In genomic region chr9:131459056-131459455, GRCh38 we compare ENCODE assay signal across 25 cellular contexts. TPM values are rescaled to one million over a fixed set of nuclear protein-coding genes. Genes with fewer than 3 reads are reported as not detected.
DNase-seq lines count a peak whose midpoint lies in the region; ATAC-seq and TF ChIP-seq lines count a peak whose summit lies in the region.
"Had no signal": no experiment of that assay in that cellular context is flagged by ENCODE, and none has a peak within 500 bp of the region (broad histone marks: within the 10 kb centered on the region; RNA-seq: fewer than 3 reads in every experiment).

No MANE protein-coding gene starts in this region.

- no peak overlapping the region for H3K27ac ChIP-seq in mesenchymal stem cell (ENCODE audit: low read length, poor library complexity, severe bottlenecking)
- H3K27ac ChIP-seq: dorsolateral prefrontal cortex, heart left ventricle, pancreas, transverse colon, WERI-Rb-1 had no signal

- peaks cover 39% of the 10 kb centered on the region for H3K36me3 Mint-ChIP-seq in natural killer cell treated with Interleukin-12 subunit alpha and Interleukin-12 subunit beta and Interleukin-15 and Interleukin-18, amount 100 ng/mL, for 72 hours
- peaks cover 10% of the 10 kb centered on the region for H3K36me3 Mint-ChIP-seq in natural killer cell
- H3K36me3 Mint-ChIP-seq in activated T-helper 2 cell treated with anti-CD3 and anti-CD28 coated beads, Interferon-gamma antibody, Interleukin-2, Interleukin-4, amounts not matched to agents 10 μg/mL and 5 μg/mL and 100 μg/mL, durations not matched to agents 14 hours and 24 hours and 36 hours (ENCODE audit: low read depth), result peaks cover 81% of the 10 kb centered on the region
- H3K36me3 Mint-ChIP-seq in activated naive CD8-positive, alpha-beta T cell treated with anti-CD3 and anti-CD28 coated beads, Interleukin-2, amount 50 U/mL, for 24 hours (ENCODE audit: low read depth), result peaks cover 58% of the 10 kb centered on the region

- intact Hi-C loops in natural killer cell (cut with micrococcal nuclease), result no loop called here
- intact Hi-C loops in activated T-helper 2 cell treated with anti-CD3 and anti-CD28 coated beads, Interferon-gamma antibody, Interleukin-2, Interleukin-4, amounts not matched to agents 10 μg/mL and 5 μg/mL and 100 μg/mL, durations not matched to agents 14 hours and 24 hours and 36 hours (cut with micrococcal nuclease), result no loop called here

- H2BK120ac ChIP-seq in mesenchymal stem cell (ENCODE audit: low read depth, low read length), result no peak overlapping the region

- no peaks in the 10 kb centered on the region for H3K4me1 ChIP-seq in mesenchymal stem cell (ENCODE audit: control insufficient read depth, insufficient read depth, low read depth, low read length)
- H3K4me1 ChIP-seq: pancreas, transverse colon had no signal

- peaks cover 37% of the 10 kb centered on the region for H3K79me1 ChIP-seq in mesenchymal stem cell (replicated peaks; ENCODE audit: low read length, poor library complexity, severe bottlenecking)

- H2BK15ac ChIP-seq in mesenchymal stem cell (ENCODE audit: low read depth, poor library complexity, severe bottlenecking), result no peak overlapping the region

- H4K91ac ChIP-seq in mesenchymal stem cell (ENCODE audit: low read length), result peak overlapping the region; percentile 76

- ATAC-seq in natural killer cell treated with Interleukin-12 subunit alpha and Interleukin-12 subunit beta and Interleukin-15 and Interleukin-18, amount 100 ng/mL, for 72 hours, result no peak
- no peak for ATAC-seq in natural killer cell
- no peak for ATAC-seq in stimulated activated naive CD8-positive, alpha-beta T cell treated with anti-CD3 and anti-CD28 coated beads, Interleukin-15, amount 100 ng/mL, for 72 hours
- no peak for ATAC-seq in activated naive CD8-positive, alpha-beta T cell treated with anti-CD3 and anti-CD28 coated beads, Interleukin-2, amount 50 U/mL, for 24 hours
- ATAC-seq: heart left ventricle, HepG2, pancreas, right cardiac atrium had no signal

- H4K8ac ChIP-seq in mesenchymal stem cell (ENCODE audit: low read length), result no peak overlapping the region

- no peak overlapping the region for H3K23ac ChIP-seq in mesenchymal stem cell (ENCODE audit: low read length in 2 of 2)

- H3K18ac ChIP-seq in mesenchymal stem cell (ENCODE audit: low read depth in 1 of 2, low read length in 2 of 2), result no peak overlapping the region

- peaks cover 72 to 91% of the 10 kb centered on the region in 2 experiments for H3K36me3 ChIP-seq in mesenchymal stem cell (ENCODE audit: control insufficient read depth in 1 of 2, insufficient read depth in 2 of 2, low read depth in 1 of 2, low read length in 2 of 2)

- H3K4ac ChIP-seq in mesenchymal stem cell (ENCODE audit: low read depth in 1 of 2, low read length in 2 of 2), result no peak overlapping the region

- H3K4me1 Mint-ChIP-seq in natural killer cell treated with Interleukin-12 subunit alpha and Interleukin-12 subunit beta and Interleukin-15 and Interleukin-18, amount 100 ng/mL, for 72 hours (ENCODE audit: low read depth in 2 of 2), result peaks cover 0 to 15% of the 10 kb centered on the region in 2 donors
- H3K4me1 Mint-ChIP-seq in natural killer cell, result peaks cover 5 to 16% of the 10 kb centered on the region in 2 donors
- H3K4me1 Mint-ChIP-seq in activated T-helper 2 cell treated with anti-CD3 and anti-CD28 coated beads, Interferon-gamma antibody, Interleukin-2, Interleukin-4, amounts not matched to agents 10 μg/mL and 5 μg/mL and 100 μg/mL, durations not matched to agents 14 hours and 24 hours and 36 hours (ENCODE audit: low read depth), result no peaks in the 10 kb centered on the region
- peaks cover 17% of the 10 kb centered on the region for H3K4me1 Mint-ChIP-seq in stimulated activated naive CD8-positive, alpha-beta T cell treated with anti-CD3 and anti-CD28 coated beads, Interleukin-15, amount 100 ng/mL, for 72 hours
- no peaks in the 10 kb centered on the region for H3K4me1 Mint-ChIP-seq in activated naive CD8-positive, alpha-beta T cell treated with anti-CD3 and anti-CD28 coated beads, Interleukin-2, amount 50 U/mL, for 24 hours

- no peak overlapping the region for H3K4me3 ChIP-seq in mesenchymal stem cell (ENCODE audit: insufficient read depth in 1 of 2, low read depth in 1 of 2, low read length in 2 of 2)
- H3K4me3 ChIP-seq: dorsolateral prefrontal cortex, heart left ventricle, pancreas, transverse colon had no signal

- H3K27ac Mint-ChIP-seq in natural killer cell treated with Interleukin-12 subunit alpha and Interleukin-12 subunit beta and Interleukin-15 and Interleukin-18, amount 100 ng/mL, for 72 hours, result peak overlapping the region in 1 of 2 donors; percentile 17
- H3K27ac Mint-ChIP-seq in natural killer cell, result peak overlapping the region in 1 of 2 donors; percentile 65
- peak overlapping the region; percentile 5 for H3K27ac Mint-ChIP-seq in activated T-helper 2 cell treated with anti-CD3 and anti-CD28 coated beads, Interferon-gamma antibody, Interleukin-2, Interleukin-4, amounts not matched to agents 10 μg/mL and 5 μg/mL and 100 μg/mL, durations not matched to agents 14 hours and 24 hours and 36 hours
- peak overlapping the region; percentile 63 to 72 for H3K27ac Mint-ChIP-seq in stimulated activated naive CD8-positive, alpha-beta T cell treated with anti-CD3 and anti-CD28 coated beads, Interleukin-15, amount 100 ng/mL, for 72 hours
- H3K27ac Mint-ChIP-seq in activated naive CD8-positive, alpha-beta T cell treated with anti-CD3 and anti-CD28 coated beads, Interleukin-2, amount 50 U/mL, for 24 hours, result no peak overlapping the region
- H3K27ac Mint-ChIP-seq: activated naive CD4-positive, alpha-beta T cell treated with anti-CD3 and anti-CD28 coated beads, Interleukin-2, amount 50 U/mL, for 24 hours; memory B cell had no signal

- no peak overlapping the region for H3K14ac ChIP-seq in mesenchymal stem cell (ENCODE audit: low read length in 2 of 2)

- no peak overlapping the region for H3K4me2 ChIP-seq in mesenchymal stem cell (ENCODE audit: low read length, poor library complexity, severe bottlenecking)

- WGBS in mesenchymal stem cell, result 96% methylated on average over 10 of the region's 10 CpGs

- no peak overlapping the region for H3K9ac ChIP-seq in mesenchymal stem cell (ENCODE audit: low read length)

- no peak overlapping the region for H2AK5ac ChIP-seq in mesenchymal stem cell (ENCODE audit: low read length, severe bottlenecking)

- DNase-seq in natural killer cell treated with Interleukin-12 subunit alpha and Interleukin-12 subunit beta and Interleukin-15 and Interleukin-18, amount 100 ng/mL, for 72 hours (ENCODE audit: low spot score), result peak; percentile 22
- DNase-seq in natural killer cell (no peak), mesenchymal stem cell (no peak), occipital lobe (lab: John Stamatoyannopoulos, UW) (no peak), A172 (ENCODE audit: low spot score) (no peak)
- DNase-seq in activated T-helper 2 cell treated with anti-CD3 and anti-CD28 coated beads, Interferon-gamma antibody, Interleukin-2, Interleukin-4, amounts not matched to agents 10 μg/mL and 5 μg/mL and 100 μg/mL, durations not matched to agents 14 hours and 24 hours and 36 hours (ENCODE audit: low spot score), result no peak
- no peak for DNase-seq in stimulated activated naive CD8-positive, alpha-beta T cell treated with anti-CD3 and anti-CD28 coated beads, Interleukin-15, amount 100 ng/mL, for 72 hours
- DNase-seq in activated naive CD8-positive, alpha-beta T cell treated with anti-CD3 and anti-CD28 coated beads, Interleukin-2, amount 50 U/mL, for 24 hours, result no peak
- DNase-seq: activated CD4-positive, alpha-beta T cell treated with anti-CD3 and anti-CD28 coated beads, Interleukin-2, amount 50 U/mL, for 4 hours; aorta; C1 segment of cervical spinal cord; caudate nucleus; heart left ventricle; kidney glomerular epithelial cell; naive B cell; NCI-H1092; NCI-H1930; right cardiac atrium; transverse colon; WERI-Rb-1 had no signal

- H3K27me3 Mint-ChIP-seq in natural killer cell treated with Interleukin-12 subunit alpha and Interleukin-12 subunit beta and Interleukin-15 and Interleukin-18, amount 100 ng/mL, for 72 hours, result no peaks in the 10 kb centered on the region
- no peaks in the 10 kb centered on the region for H3K27me3 Mint-ChIP-seq in natural killer cell (ENCODE audit: low read depth in 2 of 2)
- H3K27me3 Mint-ChIP-seq in activated T-helper 2 cell treated with anti-CD3 and anti-CD28 coated beads, Interferon-gamma antibody, Interleukin-2, Interleukin-4, amounts not matched to agents 10 μg/mL and 5 μg/mL and 100 μg/mL, durations not matched to agents 14 hours and 24 hours and 36 hours (ENCODE audit: low read depth), result no peaks in the 10 kb centered on the region
- H3K27me3 Mint-ChIP-seq in stimulated activated naive CD8-positive, alpha-beta T cell treated with anti-CD3 and anti-CD28 coated beads, Interleukin-15, amount 100 ng/mL, for 72 hours, result no peaks in the 10 kb centered on the region
- H3K27me3 Mint-ChIP-seq in activated naive CD8-positive, alpha-beta T cell treated with anti-CD3 and anti-CD28 coated beads, Interleukin-2, amount 50 U/mL, for 24 hours, result no peaks in the 10 kb centered on the region
- H3K27me3 Mint-ChIP-seq: activated naive CD4-positive, alpha-beta T cell treated with anti-CD3 and anti-CD28 coated beads, Interleukin-2, amount 50 U/mL, for 24 hours; memory B cell; naive B cell had no signal

- no peak for TF ChIP-seq CTCF in natural killer cell (IDR thresholded peaks at IDR 0.05)

- no peaks in the 10 kb centered on the region for H3K9me3 ChIP-seq in mesenchymal stem cell (ENCODE audit: control insufficient read depth, low read length)
- H3K9me3 ChIP-seq: heart left ventricle, pancreas, transverse colon had no signal

- no peaks in the 10 kb centered on the region for H3K9me3 Mint-ChIP-seq in natural killer cell treated with Interleukin-12 subunit alpha and Interleukin-12 subunit beta and Interleukin-15 and Interleukin-18, amount 100 ng/mL, for 72 hours
- H3K9me3 Mint-ChIP-seq in natural killer cell, result no peaks in the 10 kb centered on the region
- no peaks in the 10 kb centered on the region for H3K9me3 Mint-ChIP-seq in activated T-helper 2 cell treated with anti-CD3 and anti-CD28 coated beads, Interferon-gamma antibody, Interleukin-2, Interleukin-4, amounts not matched to agents 10 μg/mL and 5 μg/mL and 100 μg/mL, durations not matched to agents 14 hours and 24 hours and 36 hours
- no peaks in the 10 kb centered on the region for H3K9me3 Mint-ChIP-seq in stimulated activated naive CD8-positive, alpha-beta T cell treated with anti-CD3 and anti-CD28 coated beads, Interleukin-15, amount 100 ng/mL, for 72 hours
- no peaks in the 10 kb centered on the region for H3K9me3 Mint-ChIP-seq in activated naive CD8-positive, alpha-beta T cell treated with anti-CD3 and anti-CD28 coated beads, Interleukin-2, amount 50 U/mL, for 24 hours
- H3K9me3 Mint-ChIP-seq: activated naive CD4-positive, alpha-beta T cell treated with anti-CD3 and anti-CD28 coated beads, Interleukin-2, amount 50 U/mL, for 24 hours; memory B cell; naive B cell had no signal

- no peaks in the 10 kb centered on the region for H3K27me3 ChIP-seq in mesenchymal stem cell (ENCODE audit: control insufficient read depth in 1 of 2, insufficient read depth in 1 of 2, low read length in 2 of 2)
- H3K27me3 ChIP-seq: dorsolateral prefrontal cortex, heart left ventricle, pancreas, transverse colon had no signal

- no peak overlapping the region for H2AFZ ChIP-seq in mesenchymal stem cell (ENCODE audit: low read depth, low read length)

- no peak overlapping the region for H2BK12ac ChIP-seq in mesenchymal stem cell (ENCODE audit: low read length in 2 of 2)

- H2BK5ac ChIP-seq in mesenchymal stem cell (ENCODE audit: low read depth, low read length, poor library complexity, severe bottlenecking), result no peak overlapping the region

- no peak overlapping the region for H3K4me3 Mint-ChIP-seq in natural killer cell treated with Interleukin-12 subunit alpha and Interleukin-12 subunit beta and Interleukin-15 and Interleukin-18, amount 100 ng/mL, for 72 hours
- H3K4me3 Mint-ChIP-seq in natural killer cell, result no peak overlapping the region
- no peak overlapping the region for H3K4me3 Mint-ChIP-seq in activated T-helper 2 cell treated with anti-CD3 and anti-CD28 coated beads, Interferon-gamma antibody, Interleukin-2, Interleukin-4, amounts not matched to agents 10 μg/mL and 5 μg/mL and 100 μg/mL, durations not matched to agents 14 hours and 24 hours and 36 hours (ENCODE audit: low read depth)
- no peak overlapping the region for H3K4me3 Mint-ChIP-seq in stimulated activated naive CD8-positive, alpha-beta T cell treated with anti-CD3 and anti-CD28 coated beads, Interleukin-15, amount 100 ng/mL, for 72 hours
- no peak overlapping the region for H3K4me3 Mint-ChIP-seq in activated naive CD8-positive, alpha-beta T cell treated with anti-CD3 and anti-CD28 coated beads, Interleukin-2, amount 50 U/mL, for 24 hours
- H3K4me3 Mint-ChIP-seq: activated naive CD4-positive, alpha-beta T cell treated with anti-CD3 and anti-CD28 coated beads, Interleukin-2, amount 50 U/mL, for 24 hours; memory B cell had no signal

RNA-seq across cellular contexts. Expression of gene POMT1, which starts 43.7 kb away (rescaled TPM):
- 10 to 100 TPM; 30.5 to 53.4 TPM for total RNA-seq in natural killer cell treated with Interleukin-12 subunit alpha and Interleukin-12 subunit beta and Interleukin-15 and Interleukin-18, amount 100 ng/mL, for 72 hours
- 10 to 100 TPM; 35.5 to 38.8 (median 36.3) TPM for total RNA-seq in natural killer cell
- 44.5 and 46.9 TPM in 2 replicates for total RNA-seq in activated T-helper 2 cell treated with anti-CD3 and anti-CD28 coated beads, Interferon-gamma antibody, Interleukin-2, Interleukin-4, amounts not matched to agents 10 μg/mL and 5 μg/mL and 100 μg/mL, durations not matched to agents 14 hours and 24 hours and 36 hours
- 21.3 TPM for polyA plus RNA-seq in mesenchymal stem cell (2013, experiment 1 of 2)
- polyA plus RNA-seq in mesenchymal stem cell (2013, experiment 2 of 2), result 20.1 TPM
- 34.5 TPM for total RNA-seq in occipital lobe
- 22.0 and 26.4 TPM in 2 replicates for total RNA-seq in A172 (2014; rRNA removed; shearing (Covaris generic))
